ENCODE assay signal across 9 cellular contexts in the genomic region with DNA sequence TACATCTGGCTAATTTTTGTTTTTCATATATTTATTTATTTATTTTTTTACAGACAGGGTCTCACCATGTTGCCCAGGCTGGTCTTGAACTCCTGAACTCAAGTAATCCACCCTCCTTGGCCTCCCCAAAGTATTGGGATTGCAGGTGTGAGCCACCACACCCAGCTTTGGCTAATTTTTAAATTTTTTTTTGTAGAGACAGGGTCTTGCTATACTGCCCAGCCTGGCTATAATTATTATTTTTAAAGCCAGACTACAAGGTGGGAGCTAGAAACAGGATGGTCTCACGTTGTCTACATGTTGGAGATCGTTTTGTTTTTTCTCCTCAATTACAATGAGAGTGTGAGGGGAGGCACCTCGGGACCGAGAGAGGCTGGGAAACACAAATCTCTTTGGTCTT.
"Had no signal": no experiment of that assay in that cellular context is flagged by ENCODE, and none has a peak within 500 bp of the region (broad histone marks: within the 10 kb centered on the region; RNA-seq: fewer than 3 reads in every experiment).

No MANE protein-coding gene starts in this region.

- H3K36me3 Mint-ChIP-seq: IgD-negative memory B cell had no signal

- H3K4me1 Mint-ChIP-seq: IgD-negative memory B cell had no signal

- ATAC-seq: HepG2 had no signal

- H3K4me3 ChIP-seq: GM23248 had no signal

- DNase-seq: GM23248, GOT3, H9, HCEC 1CT, HFFc6, KG1 had no signal

- H3K27ac ChIP-seq: GM23248, HL-60 had no signal

- H3K9me3 Mint-ChIP-seq: H9, HFFc6 had no signal

- H3K27ac Mint-ChIP-seq: H9, HFFc6, IgD-negative memory B cell had no signal

- H3K4me3 Mint-ChIP-seq: H9, HFFc6, IgD-negative memory B cell had no signal
